Comparison of ENCODE assay signal across 1 cellular context in genomic region chr5:16453609-16454008, GRCh38.
TF ChIP-seq lines count a peak whose summit lies in the region.

No MANE protein-coding gene starts in this region.

TF ChIP-seq in GM23338, 12 proteins besides CTCF, POLR2A, EP300 and RAD21 (continued from another document):
- TF ChIP-seq ZNF114 (CRISPR knock-in tag; IDR thresholded peaks at IDR 0.05) = no peak
- TF ChIP-seq ZNF462 (CRISPR knock-in tag; IDR thresholded peaks at IDR 0.05) = no peak
- TF ChIP-seq NANOG (IDR thresholded peaks at IDR 0.05; ENCODE audit: borderline replicate concordance) = no peak
- TF ChIP-seq EZH2 (IDR thresholded peaks at IDR 0.05; ENCODE audit: low read depth, unreplicated experiment) = no peak
- no peak for TF ChIP-seq REST (IDR thresholded peaks at IDR 0.05; ENCODE audit: unreplicated experiment)
- no peak for TF ChIP-seq JUNB (IDR thresholded peaks at IDR 0.05; ENCODE audit: unreplicated experiment)
- no peak for TF ChIP-seq ZNF331 (CRISPR knock-in tag; IDR thresholded peaks at IDR 0.05; ENCODE audit: low read depth)
- TF ChIP-seq EZH2phosphoT487 (IDR thresholded peaks at IDR 0.05; ENCODE audit: unreplicated experiment) = no peak
- no peak for TF ChIP-seq STAT1 (IDR thresholded peaks at IDR 0.05; ENCODE audit: unreplicated experiment)
TF ChIP-seq in GM23338: peak in this region for 0.
